1 cellular context compared by ENCODE assay signal in the genomic region with DNA sequence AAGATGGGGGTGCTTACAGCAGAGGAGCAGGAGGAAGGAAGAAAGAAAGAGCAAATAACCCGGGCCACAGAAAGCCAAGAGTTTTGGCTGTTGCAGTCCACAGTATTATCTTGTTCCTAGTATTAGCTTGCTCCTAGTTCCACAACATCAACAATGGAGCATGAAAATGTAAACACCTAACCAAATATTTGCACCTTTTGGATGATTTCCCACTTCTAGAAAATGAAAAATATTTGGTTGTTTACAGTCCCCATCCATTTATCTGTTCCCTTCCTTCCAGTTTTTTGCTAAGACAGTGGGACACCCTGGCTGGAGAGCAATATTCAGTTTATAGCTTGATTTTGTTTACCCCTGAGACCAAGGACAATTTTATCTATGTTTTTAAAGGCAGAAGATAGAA.
TF ChIP-seq lines count a peak whose summit lies in the region.

No MANE protein-coding gene starts in this region.

TF ChIP-seq in GM23338, 12 proteins besides CTCF, POLR2A, EP300 and RAD21 (continued from another document):
- TF ChIP-seq, protein P1, sequence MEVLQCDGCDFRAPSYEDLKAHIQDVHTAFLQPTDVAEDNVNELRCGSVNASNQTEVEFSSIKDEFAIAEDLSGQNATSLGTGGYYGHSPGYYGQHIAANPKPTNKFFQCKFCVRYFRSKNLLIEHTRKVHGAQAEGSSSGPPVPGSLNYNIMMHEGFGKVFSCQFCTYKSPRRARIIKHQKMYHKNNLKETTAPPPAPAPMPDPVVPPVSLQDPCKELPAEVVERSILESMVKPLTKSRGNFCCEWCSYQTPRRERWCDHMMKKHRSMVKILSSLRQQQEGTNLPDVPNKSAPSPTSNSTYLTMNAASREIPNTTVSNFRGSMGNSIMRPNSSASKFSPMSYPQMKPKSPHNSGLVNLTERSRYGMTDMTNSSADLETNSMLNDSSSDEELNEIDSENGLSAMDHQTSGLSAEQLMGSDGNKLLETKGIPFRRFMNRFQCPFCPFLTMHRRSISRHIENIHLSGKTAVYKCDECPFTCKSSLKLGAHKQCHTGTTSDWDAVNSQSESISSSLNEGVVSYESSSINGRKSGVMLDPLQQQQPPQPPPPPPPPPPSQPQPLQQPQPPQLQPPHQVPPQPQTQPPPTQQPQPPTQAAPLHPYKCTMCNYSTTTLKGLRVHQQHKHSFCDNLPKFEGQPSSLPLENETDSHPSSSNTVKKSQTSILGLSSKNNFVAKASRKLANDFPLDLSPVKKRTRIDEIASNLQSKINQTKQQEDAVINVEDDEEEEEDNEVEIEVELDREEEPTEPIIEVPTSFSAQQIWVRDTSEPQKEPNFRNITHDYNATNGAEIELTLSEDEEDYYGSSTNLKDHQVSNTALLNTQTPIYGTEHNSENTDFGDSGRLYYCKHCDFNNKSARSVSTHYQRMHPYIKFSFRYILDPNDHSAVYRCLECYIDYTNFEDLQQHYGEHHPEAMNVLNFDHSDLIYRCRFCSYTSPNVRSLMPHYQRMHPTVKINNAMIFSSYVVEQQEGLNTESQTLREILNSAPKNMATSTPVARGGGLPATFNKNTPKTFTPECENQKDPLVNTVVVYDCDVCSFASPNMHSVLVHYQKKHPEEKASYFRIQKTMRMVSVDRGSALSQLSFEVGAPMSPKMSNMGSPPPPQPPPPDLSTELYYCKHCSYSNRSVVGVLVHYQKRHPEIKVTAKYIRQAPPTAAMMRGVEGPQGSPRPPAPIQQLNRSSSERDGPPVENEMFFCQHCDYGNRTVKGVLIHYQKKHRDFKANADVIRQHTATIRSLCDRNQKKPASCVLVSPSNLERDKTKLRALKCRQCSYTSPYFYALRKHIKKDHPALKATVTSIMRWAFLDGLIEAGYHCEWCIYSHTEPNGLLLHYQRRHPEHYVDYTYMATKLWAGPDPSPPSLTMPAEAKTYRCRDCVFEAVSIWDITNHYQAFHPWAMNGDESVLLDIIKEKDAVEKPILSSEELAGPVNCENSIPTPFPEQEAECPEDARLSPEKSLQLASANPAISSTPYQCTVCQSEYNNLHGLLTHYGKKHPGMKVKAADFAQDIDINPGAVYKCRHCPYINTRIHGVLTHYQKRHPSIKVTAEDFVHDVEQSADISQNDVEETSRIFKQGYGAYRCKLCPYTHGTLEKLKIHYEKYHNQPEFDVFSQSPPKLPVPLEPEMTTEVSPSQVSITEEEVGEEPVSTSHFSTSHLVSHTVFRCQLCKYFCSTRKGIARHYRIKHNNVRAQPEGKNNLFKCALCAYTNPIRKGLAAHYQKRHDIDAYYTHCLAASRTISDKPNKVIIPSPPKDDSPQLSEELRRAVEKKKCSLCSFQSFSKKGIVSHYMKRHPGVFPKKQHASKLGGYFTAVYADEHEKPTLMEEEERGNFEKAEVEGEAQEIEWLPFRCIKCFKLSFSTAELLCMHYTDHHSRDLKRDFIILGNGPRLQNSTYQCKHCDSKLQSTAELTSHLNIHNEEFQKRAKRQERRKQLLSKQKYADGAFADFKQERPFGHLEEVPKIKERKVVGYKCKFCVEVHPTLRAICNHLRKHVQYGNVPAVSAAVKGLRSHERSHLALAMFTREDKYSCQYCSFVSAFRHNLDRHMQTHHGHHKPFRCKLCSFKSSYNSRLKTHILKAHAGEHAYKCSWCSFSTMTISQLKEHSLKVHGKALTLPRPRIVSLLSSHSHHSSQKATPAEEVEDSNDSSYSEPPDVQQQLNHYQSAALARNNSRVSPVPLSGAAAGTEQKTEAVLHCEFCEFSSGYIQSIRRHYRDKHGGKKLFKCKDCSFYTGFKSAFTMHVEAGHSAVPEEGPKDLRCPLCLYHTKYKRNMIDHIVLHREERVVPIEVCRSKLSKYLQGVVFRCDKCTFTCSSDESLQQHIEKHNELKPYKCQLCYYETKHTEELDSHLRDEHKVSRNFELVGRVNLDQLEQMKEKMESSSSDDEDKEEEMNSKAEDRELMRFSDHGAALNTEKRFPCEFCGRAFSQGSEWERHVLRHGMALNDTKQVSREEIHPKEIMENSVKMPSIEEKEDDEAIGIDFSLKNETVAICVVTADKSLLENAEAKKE (CRISPR knock-in tag; IDR thresholded peaks at IDR 0.05), result no peak
- TF ChIP-seq EZH2 (IDR thresholded peaks at IDR 0.05; ENCODE audit: low read depth, unreplicated experiment), result no peak
- TF ChIP-seq, protein P2, sequence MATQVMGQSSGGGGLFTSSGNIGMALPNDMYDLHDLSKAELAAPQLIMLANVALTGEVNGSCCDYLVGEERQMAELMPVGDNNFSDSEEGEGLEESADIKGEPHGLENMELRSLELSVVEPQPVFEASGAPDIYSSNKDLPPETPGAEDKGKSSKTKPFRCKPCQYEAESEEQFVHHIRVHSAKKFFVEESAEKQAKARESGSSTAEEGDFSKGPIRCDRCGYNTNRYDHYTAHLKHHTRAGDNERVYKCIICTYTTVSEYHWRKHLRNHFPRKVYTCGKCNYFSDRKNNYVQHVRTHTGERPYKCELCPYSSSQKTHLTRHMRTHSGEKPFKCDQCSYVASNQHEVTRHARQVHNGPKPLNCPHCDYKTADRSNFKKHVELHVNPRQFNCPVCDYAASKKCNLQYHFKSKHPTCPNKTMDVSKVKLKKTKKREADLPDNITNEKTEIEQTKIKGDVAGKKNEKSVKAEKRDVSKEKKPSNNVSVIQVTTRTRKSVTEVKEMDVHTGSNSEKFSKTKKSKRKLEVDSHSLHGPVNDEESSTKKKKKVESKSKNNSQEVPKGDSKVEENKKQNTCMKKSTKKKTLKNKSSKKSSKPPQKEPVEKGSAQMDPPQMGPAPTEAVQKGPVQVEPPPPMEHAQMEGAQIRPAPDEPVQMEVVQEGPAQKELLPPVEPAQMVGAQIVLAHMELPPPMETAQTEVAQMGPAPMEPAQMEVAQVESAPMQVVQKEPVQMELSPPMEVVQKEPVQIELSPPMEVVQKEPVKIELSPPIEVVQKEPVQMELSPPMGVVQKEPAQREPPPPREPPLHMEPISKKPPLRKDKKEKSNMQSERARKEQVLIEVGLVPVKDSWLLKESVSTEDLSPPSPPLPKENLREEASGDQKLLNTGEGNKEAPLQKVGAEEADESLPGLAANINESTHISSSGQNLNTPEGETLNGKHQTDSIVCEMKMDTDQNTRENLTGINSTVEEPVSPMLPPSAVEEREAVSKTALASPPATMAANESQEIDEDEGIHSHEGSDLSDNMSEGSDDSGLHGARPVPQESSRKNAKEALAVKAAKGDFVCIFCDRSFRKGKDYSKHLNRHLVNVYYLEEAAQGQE (IDR thresholded peaks at IDR 0.05; ENCODE audit: unreplicated experiment), result no peak
